Comparison of ENCODE assay signal across 13 cellular contexts in genomic region chr1:8406946-8407345, GRCh38.
DNase-seq lines count a peak whose midpoint lies in the region; ATAC-seq and TF ChIP-seq lines count a peak whose summit lies in the region.
"Had no signal": no experiment of that assay in that cellular context is flagged by ENCODE, and none has a peak within 500 bp of the region (broad histone marks: within the 10 kb centered on the region; RNA-seq: fewer than 3 reads in every experiment).

No MANE protein-coding gene starts in this region.

- CTCF ChIA-PET in activated B cell treated with CpG ODN at 0.5 μM for 24 hours (lab: Charles Lee): interaction anchor here (1.7 kb wide), 1 partner anchor 23 kb away, joined by 5 read pairs; no protein-coding TSS in a partner anchor

- TF ChIP-seq CTCF in AG10803 (conservative IDR thresholded peaks at IDR 0.05; ENCODE audit: low read length) (no peak), activated B cell treated with CpG ODN at 0.5 μM for 24 hours (IDR thresholded peaks at IDR 0.05) (no peak), fibroblast of the aortic adventitia (IDR thresholded peaks at IDR 0.05; ENCODE audit: insufficient read depth, low read length) (no peak), sigmoid colon (IDR thresholded peaks at IDR 0.05) (no peak), osteocyte (IDR thresholded peaks at IDR 0.05) (no peak)

- DNase-seq in AG10803 (ENCODE audit: low read depth): peak; percentile 68
- no peak for DNase-seq in activated B cell treated with CpG ODN at 0.5 μM for 24 hours
- DNase-seq in fibroblast of the aortic adventitia (ENCODE audit: low read depth): peak; percentile 59
- DNase-seq in sigmoid colon: no peak
- DNase-seq in osteocyte (ENCODE audit: extremely low spot score, unreplicated experiment): no peak
- no peak for DNase-seq in RPMI8226
- no peak for DNase-seq in midbrain (lab: John Stamatoyannopoulos, UW)
- no peak for DNase-seq in SHP77 (lab: John Stamatoyannopoulos, UW)
- DNase-seq: H7; immature natural killer cell; stimulated activated CD4-positive, alpha-beta T cell treated with anti-CD3 and anti-CD28 coated beads, Interleukin-12 subunit alpha, Interleukin-12 subunit beta, amount 100 ng/mL, for 4 hours had no signal

- peak overlapping the region; percentile 82 to 100 (median 98) for H3K27ac ChIP-seq in sigmoid colon

- H3K9me3 Mint-ChIP-seq in activated B cell treated with CpG ODN at 0.5 μM for 24 hours (no peaks in the 10 kb centered on the region), osteocyte (ENCODE audit: unreplicated experiment) (no peaks in the 10 kb centered on the region)
- H3K9me3 Mint-ChIP-seq: activated CD4-positive, alpha-beta T cell treated with anti-CD3 and anti-CD28 coated beads, Interleukin-2, amount 10 ng/mL, durations not matched to agents 7 days and 5 days; immature natural killer cell; naive thymus-derived CD8-positive, alpha-beta T cell had no signal

- H3K4me3 ChIP-seq in AG10803 (ENCODE audit: low read length) (no peak overlapping the region), fibroblast of the aortic adventitia (ENCODE audit: low read depth, low read length) (no peak overlapping the region), sigmoid colon (no peak overlapping the region)

- H3K4me3 Mint-ChIP-seq in activated B cell treated with CpG ODN at 0.5 μM for 24 hours: no peak overlapping the region
- H3K4me3 Mint-ChIP-seq in osteocyte (ENCODE audit: unreplicated experiment): no peak overlapping the region
- H3K4me3 Mint-ChIP-seq: activated CD4-positive, alpha-beta T cell treated with anti-CD3 and anti-CD28 coated beads, Interleukin-2, amount 10 ng/mL, durations not matched to agents 7 days and 5 days; immature natural killer cell had no signal

- intact Hi-C loops in activated B cell treated with CpG ODN at 0.5 μM for 24 hours (cut with micrococcal nuclease): loop anchor here (5.0 to 10.0 kb wide), 2 partner anchors 140 to 438 kb away; no protein-coding TSS in a partner anchor
- intact Hi-C loops in sigmoid colon (cut with DNase I): loop anchor here (1.0 kb wide), 1 partner anchor 36 kb away; no protein-coding TSS in a partner anchor

- H3K27ac Mint-ChIP-seq in activated B cell treated with CpG ODN at 0.5 μM for 24 hours: peak overlapping the region; percentile 31
- no peak overlapping the region for H3K27ac Mint-ChIP-seq in osteocyte (ENCODE audit: unreplicated experiment)

- H3K9me3 ChIP-seq in sigmoid colon: no peaks in the 10 kb centered on the region

- POLR2A ChIA-PET in activated B cell treated with CpG ODN at 0.5 μM for 24 hours (lab: Charles Lee): no interaction called here

- peaks cover 58% of the 10 kb centered on the region for H3K36me3 Mint-ChIP-seq in activated B cell treated with CpG ODN at 0.5 μM for 24 hours (ENCODE audit: low read depth)
- H3K36me3 Mint-ChIP-seq in osteocyte (ENCODE audit: unreplicated experiment): peaks cover 21% of the 10 kb centered on the region

- H3K36me3 ChIP-seq in sigmoid colon: peaks cover 0 to 25% (median 2%) of the 10 kb centered on the region in 4 donors

- TF ChIP-seq EP300 in sigmoid colon (IDR thresholded peaks at IDR 0.05): no peak

- H3K27me3 Mint-ChIP-seq in activated B cell treated with CpG ODN at 0.5 μM for 24 hours (no peaks in the 10 kb centered on the region), osteocyte (ENCODE audit: unreplicated experiment) (no peaks in the 10 kb centered on the region)
- H3K27me3 Mint-ChIP-seq: activated CD4-positive, alpha-beta T cell treated with anti-CD3 and anti-CD28 coated beads, Interleukin-2, amount 10 ng/mL, durations not matched to agents 7 days and 5 days; naive thymus-derived CD8-positive, alpha-beta T cell had no signal

- peaks cover 0 to 92% (median 73%) of the 10 kb centered on the region in 4 donors for H3K4me1 ChIP-seq in sigmoid colon

- no peak for TF ChIP-seq POLR2A in sigmoid colon (IDR thresholded peaks at IDR 0.05)

- ATAC-seq in activated B cell treated with CpG ODN at 0.5 μM for 24 hours (ENCODE audit: low read depth): no peak

- no peaks in the 10 kb centered on the region for H3K27me3 ChIP-seq in sigmoid colon

- 87 to 90% methylated on average over 5 of the region's 5 CpGs for WGBS in sigmoid colon, 2 donors

- H3K4me1 Mint-ChIP-seq in activated B cell treated with CpG ODN at 0.5 μM for 24 hours (peaks cover 41% of the 10 kb centered on the region), osteocyte (ENCODE audit: unreplicated experiment) (peaks cover 38% of the 10 kb centered on the region)

Comparison
In these comparisons a context has a peak if more than half of its experiments do, and no peak if none do; other contexts are left out.
1. DNase-seq: peak in AG10803 (single experiment) and fibroblast of the aortic adventitia (single experiment); none in activated B cell treated with CpG ODN at 0.5 μM for 24 hours (single experiment), sigmoid colon (single experiment), osteocyte (single experiment), RPMI8226 (single experiment), midbrain (single experiment) and SHP77 (0 of 2).